ENCODE assay signal across 8 cellular contexts in genomic region chr2:197502201-197502600, GRCh38. TPM values are rescaled to one million over a fixed set of nuclear protein-coding genes. Genes with fewer than 3 reads are reported as not detected.
DNase-seq lines count a peak whose midpoint lies in the region; TF ChIP-seq lines count a peak whose summit lies in the region.

No MANE protein-coding gene starts in this region.

- H3F3A ChIP-seq in PC-9 (ENCODE audit: insufficient read depth, low read depth): peaks cover 34% of the 10 kb centered on the region; the same call in 1 of the 2 replicates

- peak overlapping the region; percentile 46 for H3K27ac Mint-ChIP-seq in endodermal cell

- no peak overlapping the region for H2AFZ ChIP-seq in PC-9

- H3K4me1 ChIP-seq in PC-9 (replicated peaks; ENCODE audit: insufficient read depth) (peaks cover 23% of the 10 kb centered on the region), endodermal cell (ENCODE audit: control insufficient read depth, insufficient read depth, low read length) (peaks cover 14% of the 10 kb centered on the region), prostate gland (replicated peaks) (no peaks in the 10 kb centered on the region), uterus (peaks cover 0 to 14% of the 10 kb centered on the region in 2 donors)

- DNase-seq in GM12865 (ENCODE audit: low read depth) (no peak), PC-9 (no peak), endodermal cell (no peak), prostate gland (ENCODE audit: low spot score) (peak; percentile 55), uterus (no peak), cerebellar nuclear complex (lab: John Stamatoyannopoulos, UW) (no peak), dedifferentiated amniotic fluid mesenchymal stem cell (ENCODE audit: extremely low spot score) (no peak), NCI-H2227 treated with DMSO at 0.1 percent for 48 hours (lab: John Stamatoyannopoulos, UW) (no peak)

- no peaks in the 10 kb centered on the region for H3K9me3 Mint-ChIP-seq in endodermal cell

- H3K27ac ChIP-seq in PC-9: no peak overlapping the region; the same call in 1 of the 2 replicates
- no peak overlapping the region for H3K27ac ChIP-seq in endodermal cell (ENCODE audit: low read depth, low read length)
- H3K27ac ChIP-seq in prostate gland: peak overlapping the region; percentile 99 to 100
- H3K27ac ChIP-seq in uterus: peak overlapping the region in 1 of 2 donors; percentile 99

- H3K9me2 ChIP-seq in PC-9 (ENCODE audit: insufficient read depth): no peaks in the 10 kb centered on the region

- H3K79me2 ChIP-seq in PC-9 (ENCODE audit: low read depth): peaks cover 71% of the 10 kb centered on the region

- H3K36me3 ChIP-seq in PC-9 (ENCODE audit: low read depth) (peaks cover 49% of the 10 kb centered on the region), endodermal cell (ENCODE audit: control insufficient read depth, insufficient read depth, low read length) (peaks cover 52% of the 10 kb centered on the region), prostate gland (no peaks in the 10 kb centered on the region), uterus (no peaks in the 10 kb centered on the region)

- intact Hi-C loops in PC-9 (cut with micrococcal nuclease; ENCODE audit: unreplicated experiment) (loop anchor here (5.0 kb wide), 1 partner anchor 205 kb away; the partner anchor contains the start of gene MARS2), prostate gland (cut with DNase I) (loop anchor here (5.0 kb wide), 1 partner anchor 50 kb away; the partner anchor contains the start of gene COQ10B), uterus (cut with DNase I; ENCODE audit: low total_unique reads) (no loop called here)

- no peaks in the 10 kb centered on the region for H3K27me3 ChIP-seq in PC-9 (ENCODE audit: insufficient read depth, low read depth)
- no peaks in the 10 kb centered on the region for H3K27me3 ChIP-seq in endodermal cell (ENCODE audit: control insufficient read depth, insufficient read depth, low read length, poor library complexity, severe bottlenecking)
- no peaks in the 10 kb centered on the region for H3K27me3 ChIP-seq in prostate gland (replicated peaks; ENCODE audit: insufficient read depth)
- H3K27me3 ChIP-seq in uterus: no peaks in the 10 kb centered on the region

- peak overlapping the region; percentile 97 for H3K4me3 Mint-ChIP-seq in endodermal cell

- CTCF ChIA-PET in PC-9 (lab: Charles Lee): no interaction called here

- no peaks in the 10 kb centered on the region for H3K9me3 ChIP-seq in PC-9 (ENCODE audit: insufficient read depth, low read depth)
- no peaks in the 10 kb centered on the region for H3K9me3 ChIP-seq in endodermal cell (ENCODE audit: control insufficient read depth, low read length)
- no peaks in the 10 kb centered on the region for H3K9me3 ChIP-seq in prostate gland
- no peaks in the 10 kb centered on the region for H3K9me3 ChIP-seq in uterus

- no peak overlapping the region for H3K9ac ChIP-seq in endodermal cell (ENCODE audit: extremely low read depth, low read length, poor library complexity, severe bottlenecking)

- peaks cover 50% of the 10 kb centered on the region for H3K36me3 Mint-ChIP-seq in endodermal cell (ENCODE audit: low read depth)

- TF ChIP-seq CTCF in GM12865 (IDR thresholded peaks at IDR 0.05; ENCODE audit: insufficient read depth, low read depth, low read length, missing control alignments) (no peak), PC-9 (conservative IDR thresholded peaks at IDR 0.05) (no peak), endodermal cell (conservative IDR thresholded peaks at IDR 0.05) (no peak), prostate gland (IDR thresholded peaks at IDR 0.05) (no peak), uterus (IDR thresholded peaks at IDR 0.05) (no peak)

- peaks cover 36% of the 10 kb centered on the region for H4K20me1 ChIP-seq in PC-9 (ENCODE audit: insufficient read depth)

- 82 to 87% methylated on average over 3 to 4 of the region's 4 CpGs for WGBS in endodermal cell (ENCODE audit: insufficient coverage in 1 of 2, insufficient read length in 1 of 2), 2 experiments
- WGBS in prostate gland: 38% methylated on average over 4 of the region's 4 CpGs

- H3K27me3 Mint-ChIP-seq in endodermal cell (ENCODE audit: insufficient read depth): no peaks in the 10 kb centered on the region

- no TSS peak for BruUV-seq in PC-9 (replicated peaks; lab: Mats Ljungman, UMichigan)

- peaks cover 27% of the 10 kb centered on the region for H3K4me1 Mint-ChIP-seq in endodermal cell

- H3K4me3 ChIP-seq in GM12865 (ENCODE audit: low read depth, low read length) (peak overlapping the region; percentile 73), PC-9 (peak overlapping the region; percentile 99), endodermal cell (ENCODE audit: low read length) (peak overlapping the region; percentile 88), prostate gland (peak overlapping the region in 1 of 2 donors; percentile 93), uterus (no peak overlapping the region)

- POLR2A ChIA-PET in PC-9 (lab: Charles Lee; ENCODE audit: unreplicated experiment): no interaction called here

- TF ChIP-seq POLR2A in prostate gland (IDR thresholded peaks at IDR 0.05) (no peak), uterus (IDR thresholded peaks at IDR 0.05) (no peak)

- H3K4me2 ChIP-seq in PC-9: peak overlapping the region; percentile 88

RNA-seq across cellular contexts. Expression of gene HSPE1, which starts 2.0 kb away (rescaled TPM):
- total RNA-seq in PC-9 (2021) (113 and 219 TPM in 2 replicates), endodermal cell (100 to 1,000 TPM; 198 to 218 TPM), prostate gland (100 to 1,000 TPM in 1 of 2 donors, 10 to 100 TPM in 1; 57.0 to 139 TPM), uterus (10 to 100 TPM; 22.3 to 55.0 (median 39.4) TPM)
- polyA plus RNA-seq in endodermal cell (2013, experiment 1 of 2): 212 TPM
- 213 TPM for polyA plus RNA-seq in endodermal cell (2013, experiment 2 of 2)

RNA-seq across cellular contexts. Expression of gene HSPD1, which starts 2.6 kb away (rescaled TPM):
- total RNA-seq in PC-9 (2021) (532 and 557 TPM in 2 replicates), endodermal cell (100 to 1,000 TPM; 553 to 588 TPM), prostate gland (100 to 1,000 TPM in 1 of 2 donors, 10 to 100 TPM in 1; 95.5 to 110 TPM), uterus (100 to 1,000 TPM in 3 of 4 donors, 10 to 100 TPM in 1; 76.8 to 258 (median 161) TPM)
- 377 TPM for polyA plus RNA-seq in endodermal cell (2013, experiment 1 of 2)
- polyA plus RNA-seq in endodermal cell (2013, experiment 2 of 2): 365 TPM

RNA-seq across cellular contexts. Expression of gene MOB4, which starts 13.7 kb away (rescaled TPM):
- total RNA-seq in PC-9 (2021) (19.9 and 20.1 TPM in 2 replicates), endodermal cell (10 to 100 TPM; 37.0 to 42.5 TPM), prostate gland (10 to 100 TPM; 13.7 to 23.4 TPM), uterus (10 to 100 TPM; 23.3 to 58.6 (median 43.0) TPM)
- polyA plus RNA-seq in endodermal cell (2013, experiment 1 of 2): 56.3 TPM
- polyA plus RNA-seq in endodermal cell (2013, experiment 2 of 2): 54.3 TPM

RNA-seq across cellular contexts. Expression of gene COQ10B, which starts 48.8 kb away (rescaled TPM):
- 14.8 and 18.1 TPM in 2 replicates for total RNA-seq in PC-9 (2021)
- 10 to 100 TPM; 17.5 to 17.9 TPM for total RNA-seq in endodermal cell
- 15.2 TPM for polyA plus RNA-seq in endodermal cell (2013, experiment 1 of 2)
- polyA plus RNA-seq in endodermal cell (2013, experiment 2 of 2): 13.8 TPM
- 10 to 100 TPM; 18.7 to 20.1 TPM for total RNA-seq in prostate gland
- 10 to 100 TPM; 23.8 to 34.1 (median 28.5) TPM for total RNA-seq in uterus

Comparison
In these comparisons a context has a peak if more than half of its experiments do, and no peak if none do; other contexts are left out.
1. H3K4me3 ChIP-seq: peak in GM12865 (single experiment), PC-9 (single experiment) and endodermal cell (single experiment); none in uterus (0 of 2).
2. H3K27ac ChIP-seq: peak in prostate gland (2 of 2); none in PC-9 (single experiment) and endodermal cell (single experiment).